In genomic region chr14:70981005-70981952, GRCh38 we compare ENCODE assay signal across 10 cellular contexts.
DNase-seq lines count a peak whose midpoint lies in the region; ATAC-seq lines count a peak whose summit lies in the region.
"Had no signal": no experiment of that assay in that cellular context is flagged by ENCODE, and none has a peak within 500 bp of the region (broad histone marks: within the 10 kb centered on the region; RNA-seq: fewer than 3 reads in every experiment).

No MANE protein-coding gene starts in this region.

- H3K27ac ChIP-seq in CD8-positive, alpha-beta memory T cell (ENCODE audit: low read depth, low read length) = peak overlapping the region; percentile 33
- H3K27ac ChIP-seq in KOPT-K1 (ENCODE audit: low read depth, low read length, poor library complexity, severe bottlenecking) = peak overlapping the region; percentile 69

- H3K27me3 Mint-ChIP-seq in CD8-positive, alpha-beta memory T cell = no peaks in the 10 kb centered on the region
- no peaks in the 10 kb centered on the region for H3K27me3 Mint-ChIP-seq in naive B cell

- H3K36me3 Mint-ChIP-seq in CD8-positive, alpha-beta memory T cell = peaks cover 12 to 36% (median 18%) of the 10 kb centered on the region in 3 donors
- peaks cover 9 to 21% of the 10 kb centered on the region in 2 donors for H3K36me3 Mint-ChIP-seq in activated naive CD4-positive, alpha-beta T cell treated with anti-CD3 and anti-CD28 coated beads, Interleukin-2, amount 50 U/mL, for 72 hours
- H3K36me3 Mint-ChIP-seq in naive B cell = peaks cover 16 to 18% of the 10 kb centered on the region in 2 donors

- peak in 1 of 2 donors; percentile 72 for ATAC-seq in activated naive CD4-positive, alpha-beta T cell treated with anti-CD3 and anti-CD28 coated beads, Interleukin-2, amount 50 U/mL, for 72 hours
- ATAC-seq in naive B cell (ENCODE audit: low read depth in 2 of 2) (no peak), GM21528 (IDR thresholded peaks at IDR 0.05; ENCODE audit: low FRiP score, unreplicated experiment) (no peak), GM21447 (IDR thresholded peaks at IDR 0.05; ENCODE audit: unreplicated experiment) (no peak), GM18498 (IDR thresholded peaks at IDR 0.05; ENCODE audit: unreplicated experiment) (no peak)

- H3K4me1 ChIP-seq in CD8-positive, alpha-beta memory T cell (ENCODE audit: insufficient read depth, low read length) = peaks cover 43% of the 10 kb centered on the region

- H3K27me3 ChIP-seq in CD8-positive, alpha-beta memory T cell (ENCODE audit: insufficient read depth, low read length, poor library complexity, severe bottlenecking) = no peaks in the 10 kb centered on the region

- no peaks in the 10 kb centered on the region for H3K9me3 Mint-ChIP-seq in CD8-positive, alpha-beta memory T cell
- H3K9me3 Mint-ChIP-seq in activated naive CD4-positive, alpha-beta T cell treated with anti-CD3 and anti-CD28 coated beads, Interleukin-2, amount 50 U/mL, for 72 hours = no peaks in the 10 kb centered on the region
- H3K9me3 Mint-ChIP-seq in naive B cell = no peaks in the 10 kb centered on the region

- CTCF ChIA-PET in CD8-positive, alpha-beta memory T cell (lab: Charles Lee) = interaction anchor here (1.2 to 2.0 kb wide), 4 partner anchors 9 to 164 kb away, joined by 4 to 9 read pairs (median 5); partner anchors contain the start of gene PCNX1

- peak overlapping the region; percentile 27 to 79 (median 66) for H3K4me3 Mint-ChIP-seq in CD8-positive, alpha-beta memory T cell
- H3K4me3 Mint-ChIP-seq in naive B cell = no peak overlapping the region

- peaks cover 59 to 82% (median 76%) of the 10 kb centered on the region in 3 donors for H3K4me1 Mint-ChIP-seq in CD8-positive, alpha-beta memory T cell
- peaks cover 3 to 18% (median 6%) of the 10 kb centered on the region in 3 donors for H3K4me1 Mint-ChIP-seq in naive B cell

- POLR2A ChIA-PET in CD8-positive, alpha-beta memory T cell (lab: Charles Lee) = interaction anchor here (0.6 kb wide), 1 partner anchor 56 kb away, joined by 4 read pairs; no protein-coding TSS in a partner anchor

- H3K27ac Mint-ChIP-seq in CD8-positive, alpha-beta memory T cell = peak overlapping the region; percentile 60 to 96 (median 84)
- peak overlapping the region; percentile 30 to 60 for H3K27ac Mint-ChIP-seq in activated naive CD4-positive, alpha-beta T cell treated with anti-CD3 and anti-CD28 coated beads, Interleukin-2, amount 50 U/mL, for 72 hours
- H3K27ac Mint-ChIP-seq in naive B cell = peak overlapping the region in 5 of 6 donors; percentile 9 to 44 (median 29)

- H3K36me3 ChIP-seq in CD8-positive, alpha-beta memory T cell (ENCODE audit: insufficient read depth, low read length) = peaks cover 17% of the 10 kb centered on the region
- H3K36me3 ChIP-seq in KOPT-K1 (ENCODE audit: insufficient read depth, low read length) = peaks cover 23% of the 10 kb centered on the region

- H3K4me3 ChIP-seq in CD8-positive, alpha-beta memory T cell (ENCODE audit: low read length) = peak overlapping the region; percentile 2

- no peaks in the 10 kb centered on the region for H3K9me3 ChIP-seq in CD8-positive, alpha-beta memory T cell (ENCODE audit: low read length)
- no peaks in the 10 kb centered on the region for H3K9me3 ChIP-seq in KOPT-K1 (ENCODE audit: insufficient read depth, low read length, poor library complexity, severe bottlenecking)

- no peak for DNase-seq in CD8-positive, alpha-beta memory T cell
- no peak for DNase-seq in activated naive CD4-positive, alpha-beta T cell treated with anti-CD3 and anti-CD28 coated beads, Interleukin-2, amount 50 U/mL, for 72 hours (ENCODE audit: low spot score in 2 of 2)
- DNase-seq in naive B cell = no peak
- DNase-seq: amniotic stem cell, substantia nigra, T1000 had no signal

Comparison
In these comparisons a context has a peak if more than half of its experiments do, and no peak if none do; other contexts are left out.
1. H3K27ac Mint-ChIP-seq: peak in every context shown above with its lines; median percentile 84 in CD8-positive, alpha-beta memory T cell; 45 in activated naive CD4-positive, alpha-beta T cell treated with anti-CD3 and anti-CD28 coated beads, Interleukin-2, amount 50 U/mL, for 72 hours; 29 in naive B cell.
2. H3K4me3 Mint-ChIP-seq: peak in CD8-positive, alpha-beta memory T cell (7 of 7); none in naive B cell (0 of 8).